1 cellular context compared by ENCODE assay signal in the genomic region with DNA sequence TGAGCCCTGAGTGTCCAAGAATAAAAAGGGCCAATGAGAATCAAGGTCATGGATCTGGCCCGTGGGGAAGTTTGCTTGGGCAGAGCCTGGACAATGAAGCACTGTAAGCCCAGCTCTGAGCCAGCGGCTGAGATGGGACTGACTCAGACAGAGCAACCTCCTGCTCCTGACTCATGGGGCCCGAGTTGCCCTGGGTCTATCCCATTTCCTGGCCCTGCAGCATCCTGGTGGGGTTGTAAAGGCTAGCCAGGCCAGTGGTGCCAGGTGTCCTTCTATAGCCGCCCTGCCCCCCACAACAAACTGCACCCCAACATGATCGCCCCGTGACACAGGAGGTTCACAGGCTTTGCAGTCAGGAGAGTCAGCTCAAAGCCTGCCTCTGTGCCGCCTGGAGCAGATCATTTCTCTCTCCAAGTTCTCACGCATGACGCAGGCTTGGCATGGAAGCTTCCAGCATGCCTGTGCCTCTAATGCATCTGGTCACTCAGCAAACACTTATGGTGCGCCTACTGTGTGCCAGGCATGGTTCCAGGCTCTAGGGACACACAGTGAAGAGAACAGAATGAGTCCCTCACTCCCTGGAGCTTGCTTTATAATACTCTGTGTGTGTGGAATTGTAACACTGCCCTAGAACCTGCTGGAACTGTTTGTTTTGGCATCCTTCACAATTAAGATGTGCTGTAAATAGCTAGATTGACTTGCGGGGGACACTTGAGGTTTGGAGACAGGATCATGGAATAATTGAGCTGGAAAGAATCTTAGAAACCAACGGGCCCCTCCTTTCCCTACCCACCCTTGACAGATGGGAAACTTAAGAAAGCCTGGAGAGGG.
TF ChIP-seq lines count a peak whose summit lies in the region.

No MANE protein-coding gene starts in this region.

TF ChIP-seq in endothelial cell of umbilical vein, 7 proteins besides CTCF, POLR2A, EP300 and RAD21:
- no peak for TF ChIP-seq MYC (IDR thresholded peaks at IDR 0.05; ENCODE audit: low read depth, low read length)
- TF ChIP-seq, protein P1, sequence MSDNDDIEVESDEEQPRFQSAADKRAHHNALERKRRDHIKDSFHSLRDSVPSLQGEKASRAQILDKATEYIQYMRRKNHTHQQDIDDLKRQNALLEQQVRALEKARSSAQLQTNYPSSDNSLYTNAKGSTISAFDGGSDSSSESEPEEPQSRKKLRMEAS (IDR thresholded peaks at IDR 0.05; ENCODE audit: insufficient read depth, insufficient read length) = no peak
- no peak for TF ChIP-seq EZH2 (IDR thresholded peaks at IDR 0.05; ENCODE audit: borderline replicate concordance, low read depth, low read length, severe bottlenecking)
- TF ChIP-seq GATA2 (IDR thresholded peaks at IDR 0.05; ENCODE audit: insufficient read depth, insufficient read length, low read depth, low read length) = peak; percentile 36
- TF ChIP-seq FOS (IDR thresholded peaks at IDR 0.05; ENCODE audit: borderline replicate concordance, insufficient read depth, low read length) = peak; percentile 95
- TF ChIP-seq POLR2AphosphoS5 (IDR thresholded peaks at IDR 0.05; ENCODE audit: insufficient read depth, low read depth, low read length) = peak; percentile 80
- TF ChIP-seq JUN (IDR thresholded peaks at IDR 0.05; ENCODE audit: borderline replicate concordance, insufficient read depth, insufficient read length, low read depth) = peak; percentile 35
